8 cellular contexts compared by ENCODE assay signal in genomic region chr10:79444243-79445119, GRCh38. TPM values are rescaled to one million over a fixed set of nuclear protein-coding genes. Genes with fewer than 3 reads are reported as not detected.
DNase-seq lines count a peak whose midpoint lies in the region; ATAC-seq and TF ChIP-seq lines count a peak whose summit lies in the region.

No MANE protein-coding gene starts in this region.

- H3K27ac ChIP-seq in colonic mucosa (peak overlapping the region; percentile 87), liver (ENCODE audit: low read depth in 1 of 2, low read length in 2 of 2) (peak overlapping the region; percentile 81 to 88)

- H3K36me3 ChIP-seq in ES-I3 (ENCODE audit: insufficient read depth, low read length): no peaks in the 10 kb centered on the region
- no peaks in the 10 kb centered on the region for H3K36me3 ChIP-seq in colonic mucosa
- H3K36me3 ChIP-seq in liver (ENCODE audit: control insufficient read depth in 4 of 4, insufficient read depth in 3 of 4, low read depth in 1 of 4, low read length in 3 of 4): no peaks in the 10 kb centered on the region

- H3K27me3 ChIP-seq in colonic mucosa: no peaks in the 10 kb centered on the region
- H3K27me3 ChIP-seq in liver (ENCODE audit: control insufficient read depth in 4 of 4, insufficient read depth in 4 of 4, low read length in 3 of 4): no peaks in the 10 kb centered on the region

- peak; percentile 32 to 50 for TF ChIP-seq RAD21 in liver (IDR thresholded peaks at IDR 0.05)

- TF ChIP-seq CTCF in colonic mucosa (IDR thresholded peaks at IDR 0.05) (no peak), liver (IDR thresholded peaks at IDR 0.05; ENCODE audit: low read depth, low read length, missing input control) (no peak)

- 1% methylated on average over 44 of the region's 44 CpGs for WGBS in liver

- H3K4me3 ChIP-seq in colonic mucosa: peak overlapping the region; percentile 82
- H3K4me3 ChIP-seq in liver (ENCODE audit: low read depth in 1 of 3, low read length in 3 of 3): peak overlapping the region; percentile 83 to 93 (median 87)

- H3K4me1 ChIP-seq in ES-I3 (ENCODE audit: insufficient read depth, low read length) (peaks cover 7% of the 10 kb centered on the region; the same call in 1 of the 2 replicates), colonic mucosa (no peaks in the 10 kb centered on the region), liver (ENCODE audit: control insufficient read depth in 4 of 4, insufficient read depth in 4 of 4, low read length in 3 of 4) (peaks cover 12 to 49% (median 46%) of the 10 kb centered on the region in 4 donors)

- H3K9me3 ChIP-seq in ES-I3 (ENCODE audit: control insufficient read depth, insufficient read depth, low read length) (no peaks in the 10 kb centered on the region), colonic mucosa (no peaks in the 10 kb centered on the region), liver (ENCODE audit: control insufficient read depth in 4 of 4, low read length in 3 of 4) (no peaks in the 10 kb centered on the region)

- H3K9ac ChIP-seq in ES-I3 (ENCODE audit: low read depth, low read length) (peak overlapping the region; percentile 78), colonic mucosa (ENCODE audit: low read depth in 2 of 2, low read length in 2 of 2) (peak overlapping the region; percentile 69 to 70), liver (ENCODE audit: low read depth in 1 of 2, low read length in 2 of 2) (peak overlapping the region; percentile 45 to 87)

- ATAC-seq in activated CD4-positive, CD25-positive, alpha-beta regulatory T cell treated with anti-CD3 and anti-CD28 coated beads, Interleukin-2, amount 50 U/mL, for 24 hours: peak; percentile 11 to 12

- intact Hi-C loops in colonic mucosa (cut with DNase I): no loop called here

- DNase-seq in H4 (ENCODE audit: low spot score) (peak; percentile 76), M059J (ENCODE audit: low read depth) (peak; percentile 72), colonic mucosa (peak; percentile 55), SHP77 (lab: John Stamatoyannopoulos, UW) (no peak)
- peak in 2 of 3 experiments; percentile 12 to 33 for DNase-seq in stimulated activated CD4-positive, alpha-beta T cell treated with anti-CD3 and anti-CD28 coated beads, TNF-alpha, amount 100 ng/mL, for 4 hours (ENCODE audit: low read depth in 3 of 3)

TF ChIP-seq in liver, 16 proteins besides CTCF, POLR2A, EP300 and RAD21:
- peak; percentile 36 for TF ChIP-seq HNF4G (IDR thresholded peaks at IDR 0.05)
- TF ChIP-seq JUND (IDR thresholded peaks at IDR 0.05): peak in 1 of 2 donors; percentile 38
- TF ChIP-seq EGR1 (IDR thresholded peaks at IDR 0.05; ENCODE audit: low read depth in 2 of 2): no peak
- peak; percentile 52 to 54 for TF ChIP-seq RXRA (IDR thresholded peaks at IDR 0.05)
- peak; percentile 68 for TF ChIP-seq TAF1 (conservative IDR thresholded peaks at IDR 0.05)
- TF ChIP-seq HNF4A (conservative IDR thresholded peaks at IDR 0.05): peak; percentile 61 to 68
- TF ChIP-seq FOXA1 (IDR thresholded peaks at IDR 0.05): no peak
- no peak for TF ChIP-seq GABPA (IDR thresholded peaks at IDR 0.05 in 1 of 2, conservative IDR thresholded peaks at IDR 0.05 in 1 of 2)
- peak; percentile 57 for TF ChIP-seq SP1 (IDR thresholded peaks at IDR 0.05)
- TF ChIP-seq YY1 (IDR thresholded peaks at IDR 0.05): peak; percentile 86
- peak; percentile 80 for TF ChIP-seq REST (IDR thresholded peaks at IDR 0.05)
- peak; percentile 65 for TF ChIP-seq NR2F2 (IDR thresholded peaks at IDR 0.05)
- TF ChIP-seq FOXA2 (IDR thresholded peaks at IDR 0.05): peak; percentile 40

RNA-seq across cellular contexts. Expression of gene ZCCHC24, which starts 0.9 kb away (rescaled TPM):
- 8.7 and 8.8 TPM in 2 replicates for total RNA-seq in H4 (2014; rRNA removed; shearing (Covaris generic))
- 9.8 and 18.2 TPM in 2 replicates for total RNA-seq in M059J (2014; rRNA removed; shearing (Covaris generic))
- total RNA-seq in colonic mucosa (10 to 100 TPM in 1 of 2 donors, 1 to 10 TPM in 1; 4.6 to 19.1 TPM), liver (10 to 100 TPM in 1 of 2 donors, 1 to 10 TPM in 1; 7.8 to 23.9 TPM)
- polyA plus RNA-seq in liver: 10 to 100 TPM; 13.2 to 16.4 TPM

Comparison
In these comparisons a context has a peak if more than half of its experiments do, and no peak if none do; other contexts are left out.
1. DNase-seq: peak in H4 (single experiment), M059J (single experiment), colonic mucosa (single experiment) and stimulated activated CD4-positive, alpha-beta T cell treated with anti-CD3 and anti-CD28 coated beads, TNF-alpha, amount 100 ng/mL, for 4 hours (2 of 3); none in SHP77 (0 of 2).
2. Peak in every context shown above with its lines, with median percentiles within 50 percentile points of each other: H3K9ac ChIP-seq.